1 cellular context compared by ENCODE assay signal in the genomic region with DNA sequence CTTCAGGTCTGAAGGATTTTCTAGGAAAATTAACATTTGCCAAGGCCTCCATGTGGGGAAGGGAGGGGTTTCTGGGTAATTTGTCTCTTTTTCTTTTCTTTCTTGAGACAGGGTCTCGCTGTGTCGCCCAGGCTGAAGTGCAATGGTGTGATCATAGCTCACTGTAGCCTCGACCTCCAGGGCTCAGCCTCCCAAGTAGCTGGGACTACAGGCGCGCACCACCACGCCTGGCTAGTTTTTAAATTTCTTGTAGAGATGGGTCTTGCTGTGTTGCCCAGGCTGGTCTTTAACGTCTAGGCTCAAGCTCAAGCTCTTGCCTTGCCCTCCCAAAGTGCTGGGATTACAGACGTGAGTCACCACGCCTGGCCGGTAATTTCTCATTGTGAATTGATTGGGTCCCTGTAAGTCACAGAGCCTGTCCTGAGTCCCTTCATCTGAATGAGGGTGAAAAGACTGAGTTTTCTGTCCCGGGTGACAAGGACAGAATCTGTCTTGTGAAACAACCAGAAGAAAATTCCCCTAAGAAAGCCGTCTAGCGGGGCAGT.
TF ChIP-seq lines count a peak whose summit lies in the region.

No MANE protein-coding gene starts in this region.

TF ChIP-seq in IMR-90, 13 proteins besides CTCF, POLR2A, EP300 and RAD21:
- TF ChIP-seq CHD1 (IDR thresholded peaks at IDR 0.05; ENCODE audit: low read depth, low read length): no peak
- TF ChIP-seq RFX5 (IDR thresholded peaks at IDR 0.05; ENCODE audit: low read depth, low read length): no peak
- no peak for TF ChIP-seq FOS (IDR thresholded peaks at IDR 0.05; ENCODE audit: low read depth, low read length)
- no peak for TF ChIP-seq MAFK (IDR thresholded peaks at IDR 0.05; ENCODE audit: low read depth, low read length)
- no peak for TF ChIP-seq RCOR1 (IDR thresholded peaks at IDR 0.05; ENCODE audit: insufficient replicate concordance, low read length)
- TF ChIP-seq BHLHE40 (IDR thresholded peaks at IDR 0.05; ENCODE audit: low read depth, low read length): no peak
- TF ChIP-seq, protein P1, sequence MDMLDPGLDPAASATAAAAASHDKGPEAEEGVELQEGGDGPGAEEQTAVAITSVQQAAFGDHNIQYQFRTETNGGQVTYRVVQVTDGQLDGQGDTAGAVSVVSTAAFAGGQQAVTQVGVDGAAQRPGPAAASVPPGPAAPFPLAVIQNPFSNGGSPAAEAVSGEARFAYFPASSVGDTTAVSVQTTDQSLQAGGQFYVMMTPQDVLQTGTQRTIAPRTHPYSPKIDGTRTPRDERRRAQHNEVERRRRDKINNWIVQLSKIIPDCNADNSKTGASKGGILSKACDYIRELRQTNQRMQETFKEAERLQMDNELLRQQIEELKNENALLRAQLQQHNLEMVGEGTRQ (IDR thresholded peaks at IDR 0.05; ENCODE audit: low read depth, low read length): no peak
- TF ChIP-seq NFE2L2 (IDR thresholded peaks at IDR 0.05; ENCODE audit: low read depth, low read length): no peak
- no peak for TF ChIP-seq MXI1 (IDR thresholded peaks at IDR 0.05; ENCODE audit: borderline replicate concordance, low read depth, low read length)
- TF ChIP-seq CEBPB (IDR thresholded peaks at IDR 0.05; ENCODE audit: low read depth, low read length): no peak
TF ChIP-seq in IMR-90: peak in this region for 0.
